16 cellular contexts compared by ENCODE assay signal in the genomic region with DNA sequence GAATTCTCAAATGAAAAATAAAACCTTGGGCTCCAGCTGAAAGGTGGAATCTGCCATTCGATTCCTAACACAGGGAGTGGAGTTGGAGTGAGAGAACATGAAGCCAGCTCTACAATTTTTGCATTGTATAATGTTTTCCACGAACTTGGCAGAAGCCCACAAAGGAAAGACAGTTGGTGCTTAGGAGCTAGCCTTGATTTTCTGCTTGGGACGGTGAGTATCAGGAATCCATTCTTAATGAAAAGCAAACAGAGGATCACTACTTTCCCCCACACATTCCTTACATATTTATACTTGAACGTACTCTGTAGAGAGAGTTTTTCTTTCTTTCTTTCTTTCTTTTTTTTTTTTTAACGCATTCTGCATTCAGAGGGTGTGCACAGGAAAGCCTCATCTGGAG.
DNase-seq lines count a peak whose midpoint lies in the region; ATAC-seq and TF ChIP-seq lines count a peak whose summit lies in the region.
"Had no signal": no experiment of that assay in that cellular context is flagged by ENCODE, and none has a peak within 500 bp of the region (broad histone marks: within the 10 kb centered on the region; RNA-seq: fewer than 3 reads in every experiment).

No MANE protein-coding gene starts in this region.

- no peak for ATAC-seq in naive thymus-derived CD8-positive, alpha-beta T cell
- ATAC-seq in HG03196 (IDR thresholded peaks at IDR 0.05; ENCODE audit: unreplicated experiment) (no peak), HG02870 (IDR thresholded peaks at IDR 0.05; ENCODE audit: unreplicated experiment) (no peak)
- ATAC-seq: activated CD4-positive, CD25-positive, alpha-beta regulatory T cell treated with anti-CD3 and anti-CD28 coated beads, Interleukin-2, amount 50 U/mL, for 24 hours had no signal

- H3K9me3 Mint-ChIP-seq in naive thymus-derived CD8-positive, alpha-beta T cell: peaks cover 0 to 34% (median 5%) of the 10 kb centered on the region in 9 donors

- H3K27me3 ChIP-seq in kidney epithelial cell (ENCODE audit: control insufficient read depth, insufficient read depth, low read length): no peaks in the 10 kb centered on the region

- DNase-seq in EH (ENCODE audit: low read depth) (peak; percentile 5), choroid plexus epithelial cell (ENCODE audit: low read depth) (peak; percentile 48), kidney epithelial cell (ENCODE audit: low read depth) (peak; percentile 16), retinal pigment epithelial cell (ENCODE audit: low read depth) (no peak), occipital lobe (lab: John Stamatoyannopoulos, UW) (no peak)
- no peak for DNase-seq in naive thymus-derived CD8-positive, alpha-beta T cell
- DNase-seq: cerebellar nuclear complex; hippocampal formation; NCI-H1092; stimulated activated CD4-positive, alpha-beta T cell treated with anti-CD3 and anti-CD28 coated beads, Interleukin-2, amount 100 ng/mL, for 48 hours; T-helper 1 cell had no signal

- peak overlapping the region; percentile 47 for H3K4me3 ChIP-seq in choroid plexus epithelial cell (ENCODE audit: low read depth, low read length)
- peak overlapping the region; percentile 25 for H3K4me3 ChIP-seq in kidney epithelial cell (ENCODE audit: low read depth, low read length)
- H3K4me3 ChIP-seq in retinal pigment epithelial cell (ENCODE audit: low read length): peak overlapping the region; percentile 7

- TF ChIP-seq CTCF in choroid plexus epithelial cell (conservative IDR thresholded peaks at IDR 0.05; ENCODE audit: low read depth, low read length): no peak
- no peak for TF ChIP-seq CTCF in kidney epithelial cell (IDR thresholded peaks at IDR 0.05; ENCODE audit: insufficient read depth, low read length, poor library complexity, severe bottlenecking)
- no peak for TF ChIP-seq CTCF in retinal pigment epithelial cell (conservative IDR thresholded peaks at IDR 0.05; ENCODE audit: low read depth, low read length)

- H3K36me3 ChIP-seq in kidney epithelial cell (ENCODE audit: control insufficient read depth, insufficient read depth, low read length): no peaks in the 10 kb centered on the region
- H3K36me3 ChIP-seq: prostate gland had no signal

- H3K36me3 Mint-ChIP-seq in naive thymus-derived CD8-positive, alpha-beta T cell: peaks cover 0 to 3% (median 0%) of the 10 kb centered on the region in 3 donors
- H3K36me3 Mint-ChIP-seq: activated naive CD4-positive, alpha-beta T cell treated with anti-CD3 and anti-CD28 coated beads, Interleukin-2, amount 50 U/mL, for 24 hours had no signal

- H3K4me3 Mint-ChIP-seq in naive thymus-derived CD8-positive, alpha-beta T cell: no peak overlapping the region
- H3K4me3 Mint-ChIP-seq: activated naive CD4-positive, alpha-beta T cell treated with anti-CD3 and anti-CD28 coated beads, Interleukin-2, amount 50 U/mL, for 24 hours had no signal

- H3K27ac Mint-ChIP-seq in naive thymus-derived CD8-positive, alpha-beta T cell: no peak overlapping the region
- H3K27ac Mint-ChIP-seq: activated naive CD4-positive, alpha-beta T cell treated with anti-CD3 and anti-CD28 coated beads, Interleukin-2, amount 50 U/mL, for 24 hours had no signal

- POLR2A ChIA-PET in naive thymus-derived CD8-positive, alpha-beta T cell (lab: Charles Lee): no interaction called here

- peaks cover 0 to 6% (median 0%) of the 10 kb centered on the region in 5 donors for H3K27me3 Mint-ChIP-seq in naive thymus-derived CD8-positive, alpha-beta T cell
- H3K27me3 Mint-ChIP-seq: activated naive CD4-positive, alpha-beta T cell treated with anti-CD3 and anti-CD28 coated beads, Interleukin-2, amount 50 U/mL, for 24 hours had no signal

- H3K4me1 Mint-ChIP-seq in naive thymus-derived CD8-positive, alpha-beta T cell: no peaks in the 10 kb centered on the region
- H3K4me1 Mint-ChIP-seq: activated naive CD4-positive, alpha-beta T cell treated with anti-CD3 and anti-CD28 coated beads, Interleukin-2, amount 50 U/mL, for 24 hours had no signal

Comparison
In these comparisons a context has a peak if more than half of its experiments do, and no peak if none do; other contexts are left out.
1. DNase-seq: peak in EH (single experiment), choroid plexus epithelial cell (single experiment) and kidney epithelial cell (single experiment); none in retinal pigment epithelial cell (single experiment), naive thymus-derived CD8-positive, alpha-beta T cell (0 of 10) and occipital lobe (single experiment).
2. Peak in every context shown above with its lines, with median percentiles within 50 percentile points of each other: H3K4me3 ChIP-seq.